ENCODE assay signal across 21 cellular contexts in genomic region chr11:8930456-8931175, GRCh38. TPM values are rescaled to one million over a fixed set of nuclear protein-coding genes. Genes with fewer than 3 reads are reported as not detected.
"Had no signal": no experiment of that assay in that cellular context is flagged by ENCODE, and none has a peak within 500 bp of the region (broad histone marks: within the 10 kb centered on the region; RNA-seq: fewer than 3 reads in every experiment).

No MANE protein-coding gene starts in this region.

- H3K79me2 ChIP-seq: parathyroid adenoma had no signal

- H3K9me3 ChIP-seq: gastrocnemius medialis, heart left ventricle, suprapubic skin, upper lobe of left lung had no signal

- H3K4me3 ChIP-seq: gastrocnemius medialis, heart left ventricle, suprapubic skin had no signal

- H3K4me1 ChIP-seq: gastrocnemius medialis, heart left ventricle, parathyroid adenoma, suprapubic skin, upper lobe of left lung had no signal

- H3K27ac ChIP-seq: gastrocnemius medialis, heart left ventricle, parathyroid adenoma, suprapubic skin, upper lobe of left lung had no signal

- DNase-seq: activated CD4-positive, alpha-beta T cell treated with anti-CD3 and anti-CD28 coated beads, Interleukin-2, amount 10 ng/mL, durations not matched to agents 7 days and 5 days; activated naive CD4-positive, alpha-beta T cell treated with Interleukin-2 at 50 U/mL for 16 hours; gastrocnemius medialis; heart left ventricle; immature natural killer cell; stimulated activated CD4-positive, alpha-beta T cell treated with anti-CD3 and anti-CD28 coated beads, Interleukin-15, amount 100 ng/mL, for 24 hours; stimulated activated CD4-positive, alpha-beta T cell treated with anti-CD3 and anti-CD28 coated beads, Interleukin-4, amount 100 ng/mL, for 24 hours; stimulated activated CD8-positive, alpha-beta memory T cell treated with anti-CD3 and anti-CD28 coated beads, Interleukin-4, amount 100 ng/mL, for 48 hours; stimulated activated naive CD8-positive, alpha-beta T cell treated with anti-CD3 and anti-CD28 coated beads, Interleukin-15, Interleukin-2, amounts not matched to agents 100 U/mL and 50 U/mL, for 24 hours; T-helper 2 cell; upper lobe of left lung had no signal

- H3K9ac ChIP-seq: parathyroid adenoma had no signal

- H3K36me3 ChIP-seq: gastrocnemius medialis, heart left ventricle, suprapubic skin, upper lobe of left lung had no signal

- H2AFZ ChIP-seq: parathyroid adenoma had no signal

- H3K27me3 ChIP-seq: gastrocnemius medialis, heart left ventricle, suprapubic skin, upper lobe of left lung had no signal

RNA-seq across cellular contexts. Expression of gene C11orf16, which starts 2.1 kb away (rescaled TPM):
- total RNA-seq: activated CD4-positive, alpha-beta T cell treated with anti-CD3 and anti-CD28 coated beads, Interleukin-2, amount 10 ng/mL, durations not matched to agents 7 days and 5 days; activated CD8-positive, alpha-beta memory T cell treated with anti-CD3 and anti-CD28 coated beads for 36 hours; aorta; chondrocyte; dermis microvascular lymphatic vessel endothelial cell; epithelial cell of proximal tubule; gastrocnemius medialis; heart left ventricle; liver; mesenteric fat pad; renal cortical epithelial cell; suprapubic skin had no signal
- polyA plus RNA-seq: aorta, heart left ventricle, immature natural killer cell, liver had no signal

RNA-seq across cellular contexts. Expression of gene ASCL3, which starts 12.2 kb away (rescaled TPM):
- total RNA-seq: activated CD4-positive, alpha-beta T cell treated with anti-CD3 and anti-CD28 coated beads, Interleukin-2, amount 10 ng/mL, durations not matched to agents 7 days and 5 days; activated CD8-positive, alpha-beta memory T cell treated with anti-CD3 and anti-CD28 coated beads for 36 hours; aorta; chondrocyte; dermis microvascular lymphatic vessel endothelial cell; epithelial cell of proximal tubule; gastrocnemius medialis; heart left ventricle; liver; mesenteric fat pad; renal cortical epithelial cell; suprapubic skin; upper lobe of left lung had no signal
- polyA plus RNA-seq: aorta, heart left ventricle, immature natural killer cell, liver had no signal
